19 cellular contexts compared by ENCODE assay signal in genomic region chr4:65825121-65825520, GRCh38.
DNase-seq lines count a peak whose midpoint lies in the region; ATAC-seq, FAIRE-seq and TF ChIP-seq lines count a peak whose summit lies in the region.
"Had no signal": no experiment of that assay in that cellular context is flagged by ENCODE, and none has a peak within 500 bp of the region (broad histone marks: within the 10 kb centered on the region; RNA-seq: fewer than 3 reads in every experiment).

No MANE protein-coding gene starts in this region.

- H3K9me3 ChIP-seq in astrocyte (ENCODE audit: insufficient read depth, low read depth, low read length) (no peaks in the 10 kb centered on the region), endodermal cell (ENCODE audit: control insufficient read depth, low read length) (peaks cover 9% of the 10 kb centered on the region)
- H3K9me3 ChIP-seq: upper lobe of right lung had no signal

- no peaks in the 10 kb centered on the region for H4K20me1 ChIP-seq in astrocyte (ENCODE audit: insufficient read depth, low read length)

- no peaks in the 10 kb centered on the region for H3K4me1 ChIP-seq in astrocyte (ENCODE audit: insufficient read depth, low read length)
- no peaks in the 10 kb centered on the region for H3K4me1 ChIP-seq in endodermal cell (ENCODE audit: control insufficient read depth, insufficient read depth, low read length)
- H3K4me1 ChIP-seq: spleen, upper lobe of right lung had no signal

- no peaks in the 10 kb centered on the region for H3K79me2 ChIP-seq in astrocyte (ENCODE audit: insufficient read depth, low read length)

- no peak overlapping the region for H2AFZ ChIP-seq in astrocyte (ENCODE audit: low read depth, low read length)

- no peak overlapping the region for H3K4me2 ChIP-seq in astrocyte (ENCODE audit: low read length)

- H3K9me3 Mint-ChIP-seq in astrocyte (ENCODE audit: unreplicated experiment) (no peaks in the 10 kb centered on the region), endodermal cell (peaks cover 4% of the 10 kb centered on the region)
- peaks cover 6% of the 10 kb centered on the region for H3K9me3 Mint-ChIP-seq in activated CD8-positive, alpha-beta memory T cell treated with anti-CD3 and anti-CD28 coated beads, Interleukin-2, amount 10 ng/mL, durations not matched to agents 7 days and 5 days (ENCODE audit: low read depth)

- in situ Hi-C loops in Caki2 (cut with HindIII; ENCODE audit: low pct_unique_long_range_greater_than_20kb, low sequenced_read_pairs): no loop called here

- no peak for TF ChIP-seq POLR2A in NB4 (IDR thresholded peaks at IDR 0.05; ENCODE audit: extremely low read depth, insufficient read length)
- no peak for TF ChIP-seq POLR2A in erythroblast (IDR thresholded peaks at IDR 0.05; ENCODE audit: low read length)

- 91% methylated on average over 2 of the region's 2 CpGs; no CpG with 5 or more reads in 1 of the 2 experiments for WGBS in endodermal cell (ENCODE audit: insufficient coverage in 1 of 2, insufficient read length in 1 of 2), 2 experiments

- no peaks in the 10 kb centered on the region for H3K36me3 ChIP-seq in astrocyte (ENCODE audit: insufficient read depth, low read length)
- no peaks in the 10 kb centered on the region for H3K36me3 ChIP-seq in endodermal cell (ENCODE audit: control insufficient read depth, insufficient read depth, low read length)
- H3K36me3 ChIP-seq: spleen, upper lobe of right lung, WERI-Rb-1 had no signal

- H3K4me3 ChIP-seq in NB4 (ENCODE audit: low read depth, low read length) (no peak overlapping the region), astrocyte (ENCODE audit: insufficient read depth, low read depth, low read length) (no peak overlapping the region), endodermal cell (ENCODE audit: low read length) (no peak overlapping the region)
- H3K4me3 ChIP-seq: spleen, upper lobe of right lung had no signal

- H3K4me3 Mint-ChIP-seq in astrocyte (ENCODE audit: unreplicated experiment) (no peak overlapping the region), endodermal cell (no peak overlapping the region)
- H3K4me3 Mint-ChIP-seq in activated CD8-positive, alpha-beta memory T cell treated with anti-CD3 and anti-CD28 coated beads, Interleukin-2, amount 10 ng/mL, durations not matched to agents 7 days and 5 days: no peak overlapping the region

- no peak for ATAC-seq in activated CD8-positive, alpha-beta memory T cell treated with anti-CD3 and anti-CD28 coated beads, Interleukin-2, amount 10 ng/mL, durations not matched to agents 7 days and 5 days
- ATAC-seq: upper lobe of right lung had no signal

- CTCF ChIA-PET in activated CD8-positive, alpha-beta memory T cell treated with anti-CD3 and anti-CD28 coated beads, Interleukin-2, amount 10 ng/mL, durations not matched to agents 7 days and 5 days (lab: Charles Lee): no interaction called here

- H3K27me3 Mint-ChIP-seq in astrocyte (ENCODE audit: low read depth, unreplicated experiment): no peaks in the 10 kb centered on the region
- no peaks in the 10 kb centered on the region for H3K27me3 Mint-ChIP-seq in activated CD8-positive, alpha-beta memory T cell treated with anti-CD3 and anti-CD28 coated beads, Interleukin-2, amount 10 ng/mL, durations not matched to agents 7 days and 5 days
- H3K27me3 Mint-ChIP-seq in endodermal cell (ENCODE audit: insufficient read depth): no peaks in the 10 kb centered on the region

- no peak for FAIRE-seq in astrocyte (lab: Jason Lieb, UNC)
- FAIRE-seq: D721Med had no signal

- no peak overlapping the region for H3K9ac ChIP-seq in astrocyte (ENCODE audit: low read length)
- H3K9ac ChIP-seq in endodermal cell (ENCODE audit: extremely low read depth, low read length, poor library complexity, severe bottlenecking): no peak overlapping the region

- H3K36me3 Mint-ChIP-seq in astrocyte (ENCODE audit: low read depth, unreplicated experiment) (no peaks in the 10 kb centered on the region), endodermal cell (ENCODE audit: low read depth) (no peaks in the 10 kb centered on the region)
- H3K36me3 Mint-ChIP-seq in activated CD8-positive, alpha-beta memory T cell treated with anti-CD3 and anti-CD28 coated beads, Interleukin-2, amount 10 ng/mL, durations not matched to agents 7 days and 5 days: no peaks in the 10 kb centered on the region

- TF ChIP-seq CTCF in NB4 (IDR thresholded peaks at IDR 0.05; ENCODE audit: low read depth, low read length): no peak
- TF ChIP-seq CTCF in astrocyte (IDR thresholded peaks at IDR 0.05; ENCODE audit: insufficient read depth, low read depth, low read length): no peak
- TF ChIP-seq CTCF in endodermal cell (conservative IDR thresholded peaks at IDR 0.05): no peak

- H3K27ac Mint-ChIP-seq in astrocyte (ENCODE audit: unreplicated experiment) (no peak overlapping the region), endodermal cell (no peak overlapping the region)
- H3K27ac Mint-ChIP-seq in activated CD8-positive, alpha-beta memory T cell treated with anti-CD3 and anti-CD28 coated beads, Interleukin-2, amount 10 ng/mL, durations not matched to agents 7 days and 5 days: no peak overlapping the region

- H3K27ac ChIP-seq in astrocyte (ENCODE audit: low read depth, low read length) (no peak overlapping the region), endodermal cell (ENCODE audit: low read depth, low read length) (no peak overlapping the region)
- H3K27ac ChIP-seq: spleen, upper lobe of right lung, WERI-Rb-1 had no signal

- H3K4me1 Mint-ChIP-seq in astrocyte (ENCODE audit: low read depth, unreplicated experiment) (no peaks in the 10 kb centered on the region), endodermal cell (no peaks in the 10 kb centered on the region)
- no peaks in the 10 kb centered on the region for H3K4me1 Mint-ChIP-seq in activated CD8-positive, alpha-beta memory T cell treated with anti-CD3 and anti-CD28 coated beads, Interleukin-2, amount 10 ng/mL, durations not matched to agents 7 days and 5 days

- H3K27me3 ChIP-seq in astrocyte (ENCODE audit: insufficient read depth, low read length) (no peaks in the 10 kb centered on the region), endodermal cell (ENCODE audit: control insufficient read depth, insufficient read depth, low read length, poor library complexity, severe bottlenecking) (no peaks in the 10 kb centered on the region)
- H3K27me3 ChIP-seq: spleen, upper lobe of right lung had no signal

- DNase-seq in Caki2 (ENCODE audit: low read depth) (peak; percentile 37), NB4 (ENCODE audit: low read depth) (peak; percentile 1), astrocyte (ENCODE audit: low read depth) (peak; percentile 75), glomerular visceral epithelial cell (ENCODE audit: extremely low spot score) (peak; percentile 3), putamen (ENCODE audit: low spot score) (no peak), endodermal cell (no peak), erythroblast (lab: John Stamatoyannopoulos, UW) (no peak)
- no peak for DNase-seq in activated CD8-positive, alpha-beta memory T cell treated with anti-CD3 and anti-CD28 coated beads, Interleukin-2, amount 10 ng/mL, durations not matched to agents 7 days and 5 days
- DNase-seq: activated CD8-positive, alpha-beta memory T cell treated with anti-CD3 and anti-CD28 coated beads for 24 hours; anterior cingulate cortex; dermis blood vessel endothelial cell; KG1; NCI-H1436; NCI-H446; spleen; stimulated activated naive CD4-positive, alpha-beta T cell; upper lobe of right lung; WERI-Rb-1 had no signal

Comparison
In these comparisons a context has a peak if more than half of its experiments do, and no peak if none do; other contexts are left out.
1. DNase-seq: peak in Caki2 (single experiment), NB4 (single experiment), astrocyte (single experiment) and glomerular visceral epithelial cell (single experiment); none in activated CD8-positive, alpha-beta memory T cell treated with anti-CD3 and anti-CD28 coated beads, Interleukin-2, amount 10 ng/mL, durations not matched to agents 7 days and 5 days (single experiment), putamen (single experiment), endodermal cell (single experiment) and erythroblast (0 of 2).